Comparison of ENCODE assay signal across 1 cellular context in genomic region chr12:57513677-57514076, GRCh38.
TF ChIP-seq lines count a peak whose summit lies in the region.

No MANE protein-coding gene starts in this region.

TF ChIP-seq in K562, 482 proteins besides CTCF, POLR2A, EP300 and RAD21:
- TF ChIP-seq POLR2G (IDR thresholded peaks at IDR 0.05; ENCODE audit: low read depth, low read length): peak; percentile 33; the same call in 1 of the 2 replicates
